Comparison of ENCODE assay signal across 8 cellular contexts in genomic region chr13:99282264-99283231, GRCh38. TPM values are rescaled to one million over a fixed set of nuclear protein-coding genes. Genes with fewer than 3 reads are reported as not detected.
DNase-seq lines count a peak whose midpoint lies in the region; ATAC-seq and TF ChIP-seq lines count a peak whose summit lies in the region.

No MANE protein-coding gene starts in this region.

- H3K4me1 Mint-ChIP-seq in CD14-positive monocyte = peaks cover 91% of the 10 kb centered on the region

- peak; percentile 65 for ATAC-seq in GM19452 (IDR thresholded peaks at IDR 0.05; ENCODE audit: unreplicated experiment)
- ATAC-seq in HG03439 (IDR thresholded peaks at IDR 0.05; ENCODE audit: unreplicated experiment) = peak; percentile 58

- WGBS in esophagus muscularis mucosa = 54% methylated on average over 1 of the region's 1 CpG

- DNase-seq in CD14-positive monocyte (ENCODE audit: low spot score) = no peak
- no peak for DNase-seq in esophagus muscularis mucosa (ENCODE audit: extremely low spot score)
- no peak for DNase-seq in DMS 273 (lab: John Stamatoyannopoulos, UW; ENCODE audit: unreplicated experiment)
- no peak for DNase-seq in 8988T
- DNase-seq in NCI-H446 treated with DMSO at 0.1 percent for 48 hours (lab: John Stamatoyannopoulos, UW) = no peak
- DNase-seq in stimulated activated CD4-positive, alpha-beta T cell treated with anti-CD3 and anti-CD28 coated beads, Interleukin-4, amount 100 ng/mL, for 1 hour = no peak

- no peak overlapping the region for H3K4me3 ChIP-seq in esophagus muscularis mucosa

- peaks cover 0 to under 1% (median 0%) of the 10 kb centered on the region in 7 donors for H3K9me3 Mint-ChIP-seq in CD14-positive monocyte

- no peak for TF ChIP-seq CTCF in CD14-positive monocyte (IDR thresholded peaks at IDR 0.05)
- no peak for TF ChIP-seq CTCF in esophagus muscularis mucosa (IDR thresholded peaks at IDR 0.05)

- peak overlapping the region; percentile 98 to 100 (median 99) for H3K27ac Mint-ChIP-seq in CD14-positive monocyte

- H3K4me1 ChIP-seq in esophagus muscularis mucosa = peaks cover 23 to 55% (median 46%) of the 10 kb centered on the region in 4 donors

- no peaks in the 10 kb centered on the region for H3K9me3 ChIP-seq in esophagus muscularis mucosa

- peak overlapping the region; percentile 41 to 69 for H3K4me3 Mint-ChIP-seq in CD14-positive monocyte

- peaks cover 34 to 44% of the 10 kb centered on the region in 2 donors for H3K36me3 Mint-ChIP-seq in CD14-positive monocyte

- peaks cover 0 to 2% (median 0%) of the 10 kb centered on the region in 3 donors for H3K27me3 Mint-ChIP-seq in CD14-positive monocyte (ENCODE audit: low read depth in 3 of 3)

- no peak for TF ChIP-seq EP300 in esophagus muscularis mucosa (IDR thresholded peaks at IDR 0.05)

- no peak for TF ChIP-seq POLR2A in esophagus muscularis mucosa (IDR thresholded peaks at IDR 0.05; ENCODE audit: low read depth)

- intact Hi-C loops in CD14-positive monocyte (cut with micrococcal nuclease) (loop anchor here (2.0 to 10.0 kb wide), 2 partner anchors 24 to 92 kb away; partner anchors contain the start of gene GPR183 (in 1 of the 2)), esophagus muscularis mucosa (cut with DNase I) (loop anchor here (5.0 kb wide), 1 partner anchor 40 kb away; no protein-coding TSS in a partner anchor)

- peak overlapping the region; percentile 44 to 66 (median 60) for H3K27ac ChIP-seq in esophagus muscularis mucosa (replicated peaks in 1 of 4)

- H3K27me3 ChIP-seq in esophagus muscularis mucosa = no peaks in the 10 kb centered on the region

- no peaks in the 10 kb centered on the region for H3K36me3 ChIP-seq in esophagus muscularis mucosa

RNA-seq across cellular contexts. Expression of gene GPR18, which starts 24.4 kb away (rescaled TPM):
- 1 to 10 TPM; 1.7 to 2.2 TPM for polyA plus RNA-seq in CD14-positive monocyte
- not detected for total RNA-seq in esophagus muscularis mucosa

RNA-seq across cellular contexts. Expression of gene GPR183, which starts 24.7 kb away (rescaled TPM):
- polyA plus RNA-seq in CD14-positive monocyte = 100 to 1,000 TPM; 190 to 288 TPM
- 10 to 100 TPM; 11.9 to 32.1 (median 22.3) TPM for total RNA-seq in esophagus muscularis mucosa
